ENCODE assay signal across 8 cellular contexts in the genomic region with DNA sequence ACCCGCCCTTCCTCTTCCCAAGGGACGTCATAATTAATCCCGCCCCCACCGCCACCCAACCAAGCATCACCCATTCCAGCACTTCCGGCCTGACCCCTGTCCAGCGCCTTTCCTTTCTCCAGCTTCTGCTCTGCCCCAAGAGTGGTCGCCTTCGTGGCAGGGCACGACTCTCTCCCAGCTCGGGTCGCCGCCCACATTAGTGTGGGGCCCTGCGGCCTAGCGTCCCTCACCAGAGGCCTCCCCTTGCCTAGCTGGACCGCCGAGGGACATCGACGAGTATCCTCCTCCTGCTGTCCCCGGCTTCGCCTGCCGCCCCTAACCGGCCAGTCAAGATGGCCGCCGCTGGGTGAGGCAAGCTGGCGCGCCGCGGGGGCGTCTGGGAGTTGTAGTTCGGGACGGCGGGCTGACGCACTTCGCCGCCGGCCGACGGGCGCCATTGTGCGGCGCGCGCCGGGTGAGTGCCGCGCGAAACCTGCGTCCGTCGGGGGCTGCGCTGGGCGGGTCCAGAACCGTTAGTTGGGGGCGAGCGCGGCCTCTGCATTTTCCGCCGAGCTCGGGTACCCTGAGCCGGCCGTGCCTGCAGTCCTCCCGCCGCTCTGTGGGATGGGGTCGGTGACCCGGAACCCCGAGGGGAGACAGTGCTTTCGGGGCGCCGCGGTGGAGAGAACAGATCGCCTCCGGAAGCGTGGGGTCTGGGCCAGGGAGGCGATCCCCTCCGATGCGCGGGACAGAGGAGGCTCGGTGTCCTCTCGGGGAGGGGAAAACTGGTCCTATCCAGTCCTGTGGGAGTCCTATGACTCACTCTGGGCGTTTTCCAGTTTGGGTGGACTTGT. TPM values are rescaled to one million over a fixed set of nuclear protein-coding genes. Genes with fewer than 3 reads are reported as not detected.
A peak's percentile ranks its signal among the peaks of the same experiment; 100 is the strongest.
DNase-seq lines count a peak whose midpoint lies in the region; ATAC-seq and TF ChIP-seq lines count a peak whose summit lies in the region.

Gene ZNF274, plus strand, starts transcription at position 73 of the 833 bp plus-strand sequence. CDS start 905 bp downstream, outside the sequence.

- peak within 1 kb of the TSS; percentile 99 for H3K27ac Mint-ChIP-seq in activated CD4-positive, alpha-beta T cell treated with anti-CD3 and anti-CD28 coated beads for 36 hours
- peak within 1 kb of the TSS; percentile 99 for H3K27ac Mint-ChIP-seq in chondrocyte (ENCODE audit: unreplicated experiment)

- ATAC-seq in HG03175 (IDR thresholded peaks at IDR 0.05; ENCODE audit: unreplicated experiment): peak; percentile 87
- peak; percentile 91 for ATAC-seq in activated CD4-positive, alpha-beta T cell treated with anti-CD3 and anti-CD28 coated beads for 36 hours

- H3K4me1 Mint-ChIP-seq in activated CD4-positive, alpha-beta T cell treated with anti-CD3 and anti-CD28 coated beads for 36 hours: peaks cover 16% of the 10 kb centered on the region
- peaks cover 12% of the 10 kb centered on the region for H3K4me1 Mint-ChIP-seq in chondrocyte (ENCODE audit: low read depth)

- in situ Hi-C loops in GM18951 (cut with MboI; ENCODE audit: low sequenced_read_pairs, unreplicated experiment): no loop called here

- DNase-seq in AG09319 (ENCODE audit: extremely low read depth, low read depth) (peak; percentile 77), NCI-H446 treated with DMSO at 0.1 percent for 48 hours (lab: John Stamatoyannopoulos, UW) (peak; percentile 78), chondrocyte (ENCODE audit: low spot score) (peak; percentile 95), kidney tubule cell (ENCODE audit: low spot score) (peak; percentile 91)
- peak; percentile 98 for DNase-seq in activated CD4-positive, alpha-beta T cell treated with anti-CD3 and anti-CD28 coated beads for 36 hours
- DNase-seq in stimulated activated CD4-positive, alpha-beta T cell treated with anti-CD3 and anti-CD28 coated beads, Interleukin-1b, Interleukin-23, amount 100 ng/mL, for 1 hour (ENCODE audit: low read depth in 2 of 2): peak; percentile 86 to 89

- TF ChIP-seq CTCF in AG09319 (IDR thresholded peaks at IDR 0.05; ENCODE audit: low read depth, low read length): no peak
- peak; percentile 3 for TF ChIP-seq CTCF in chondrocyte (IDR thresholded peaks at IDR 0.05)

- CTCF ChIA-PET in activated CD4-positive, alpha-beta T cell treated with anti-CD3 and anti-CD28 coated beads for 36 hours (lab: Charles Lee): interaction anchor here (0.7 to 1.6 kb wide), 4 partner anchors 12 to 257 kb away, joined by 3 to 5 read pairs (median 4); partner anchors contain the start of genes ZNF132 and ZNF544

- peaks cover 76% of the 10 kb centered on the region for H3K36me3 Mint-ChIP-seq in activated CD4-positive, alpha-beta T cell treated with anti-CD3 and anti-CD28 coated beads for 36 hours (ENCODE audit: low read depth)
- H3K36me3 Mint-ChIP-seq in chondrocyte (ENCODE audit: low read depth): peaks cover 62% of the 10 kb centered on the region

- H3K4me3 Mint-ChIP-seq in activated CD4-positive, alpha-beta T cell treated with anti-CD3 and anti-CD28 coated beads for 36 hours: peak within 1 kb of the TSS; percentile 88
- peak within 1 kb of the TSS; percentile 95 for H3K4me3 Mint-ChIP-seq in chondrocyte (ENCODE audit: unreplicated experiment)

- intact Hi-C loops in activated CD4-positive, alpha-beta T cell treated with anti-CD3 and anti-CD28 coated beads for 36 hours (cut with DNase I, micrococcal nuclease): loop anchor here (1.0 to 10.0 kb wide), 29 partner anchors 28 to 1645 kb away; partner anchors contain the start of genes ERVK3-1 (in 2 of the 2), ZNF544 (in 2 of the 2), ZNF584 (in 2 of the 2) and RPS5 (in 1 of the 2)

- TF ChIP-seq POLR2A in GM18951 (IDR thresholded peaks at IDR 0.05; ENCODE audit: extremely low read depth, insufficient read depth, insufficient read length): peak; percentile 86

- POLR2A ChIA-PET in activated CD4-positive, alpha-beta T cell treated with anti-CD3 and anti-CD28 coated beads for 36 hours (lab: Charles Lee): interaction anchor here (0.6 to 1.2 kb wide), 4 partner anchors 296 to 376 kb away, joined by 3 to 4 read pairs (median 3); no protein-coding TSS in a partner anchor

- H3K27me3 Mint-ChIP-seq in activated CD4-positive, alpha-beta T cell treated with anti-CD3 and anti-CD28 coated beads for 36 hours: no peaks in the 10 kb centered on the region
- no peaks in the 10 kb centered on the region for H3K27me3 Mint-ChIP-seq in chondrocyte (ENCODE audit: low read depth)

- H3K9me3 Mint-ChIP-seq in activated CD4-positive, alpha-beta T cell treated with anti-CD3 and anti-CD28 coated beads for 36 hours (ENCODE audit: low read depth): peaks cover 38% of the 10 kb centered on the region
- peaks cover 51% of the 10 kb centered on the region for H3K9me3 Mint-ChIP-seq in chondrocyte (ENCODE audit: low read depth)

RNA-seq across cellular contexts. Expression of gene ZNF274, which starts in this region (rescaled TPM):
- total RNA-seq in activated CD4-positive, alpha-beta T cell treated with anti-CD3 and anti-CD28 coated beads for 36 hours: 10 to 100 TPM; 20.2 to 20.5 TPM
- 12.7 to 14.1 TPM (median 13.2 TPM) in 3 replicates for total RNA-seq in chondrocyte

Comparison
In these comparisons a context has a peak if more than half of its experiments do, and no peak if none do; other contexts are left out.
1. Peak in every context shown above with its lines: DNase-seq and ATAC-seq.